22 cellular contexts compared by ENCODE assay signal in genomic region chr3:151226825-151227224, GRCh38. TPM values are rescaled to one million over a fixed set of nuclear protein-coding genes. Genes with fewer than 3 reads are reported as not detected.
DNase-seq lines count a peak whose midpoint lies in the region; ATAC-seq, FAIRE-seq and TF ChIP-seq lines count a peak whose summit lies in the region.
"Had no signal": no experiment of that assay in that cellular context is flagged by ENCODE, and none has a peak within 500 bp of the region (broad histone marks: within the 10 kb centered on the region; RNA-seq: fewer than 3 reads in every experiment).

No MANE protein-coding gene starts in this region.

- H2AFZ ChIP-seq in IMR-90 (replicated peaks; ENCODE audit: low read length, poor library complexity) (no peak overlapping the region), astrocyte (ENCODE audit: low read depth, low read length) (no peak overlapping the region), smooth muscle cell (ENCODE audit: low read depth) (no peak overlapping the region)

- H3K4me2 ChIP-seq in IMR-90 (ENCODE audit: low read depth, low read length) = no peak overlapping the region
- peak overlapping the region; percentile 32 for H3K4me2 ChIP-seq in astrocyte (ENCODE audit: low read length)
- H3K4me2 ChIP-seq in smooth muscle cell = peak overlapping the region; percentile 20

- H3K9ac ChIP-seq in IMR-90 (ENCODE audit: low read depth, low read length) (peak overlapping the region; percentile 20; the same call in 1 of the 2 replicates), astrocyte (ENCODE audit: low read length) (peak overlapping the region; percentile 87), smooth muscle cell (ENCODE audit: low read depth) (no peak overlapping the region)

- H4K20me1 ChIP-seq in IMR-90 (ENCODE audit: insufficient read depth, low read length) = no peaks in the 10 kb centered on the region
- H4K20me1 ChIP-seq in astrocyte (ENCODE audit: insufficient read depth, low read length) = no peaks in the 10 kb centered on the region
- H4K20me1 ChIP-seq in smooth muscle cell (ENCODE audit: low read depth) = no peaks in the 10 kb centered on the region

- H3K4me3 ChIP-seq in IMR-90 (ENCODE audit: insufficient read depth, low read depth, low read length) (no peak overlapping the region), astrocyte (ENCODE audit: insufficient read depth, low read depth, low read length) (no peak overlapping the region), smooth muscle cell (no peak overlapping the region)
- H3K4me3 ChIP-seq: HAP-1, heart left ventricle, ovary, right atrium auricular region had no signal

- 86% methylated on average over 3 of the region's 5 CpGs; no CpG with 5 or more reads in 1 of the 2 experiments for WGBS in IMR-90 (ENCODE audit: extremely low coverage in 2 of 2, insufficient read length in 1 of 2), 2 experiments
- WGBS in smooth muscle cell (ENCODE audit: low lambda C conversion rate) = 84% methylated on average over 5 of the region's 5 CpGs

- TF ChIP-seq CTCF in IMR-90 (conservative IDR thresholded peaks at IDR 0.05; ENCODE audit: low read depth, low read length) (no peak), astrocyte (IDR thresholded peaks at IDR 0.05; ENCODE audit: insufficient read depth, low read depth, low read length) (no peak), smooth muscle cell (IDR thresholded peaks at IDR 0.05; ENCODE audit: borderline replicate concordance, insufficient read depth, poor library complexity, severe bottlenecking) (peak; percentile 1)

- no peak for ATAC-seq in IMR-90 (ENCODE audit: low read depth)

- H3K36me3 ChIP-seq in IMR-90 (ENCODE audit: control insufficient read depth, insufficient read depth, low read length) (no peaks in the 10 kb centered on the region), astrocyte (ENCODE audit: insufficient read depth, low read length) (no peaks in the 10 kb centered on the region), smooth muscle cell (ENCODE audit: low read depth) (no peaks in the 10 kb centered on the region)
- H3K36me3 ChIP-seq: HAP-1, heart left ventricle, ovary, right atrium auricular region had no signal

- dilution Hi-C loops in IMR-90 (cut with HindIII; ENCODE audit: low sequenced_read_pairs, unreplicated experiment) = no loop called here

- no peaks in the 10 kb centered on the region for H3K79me1 ChIP-seq in IMR-90 (ENCODE audit: low read depth in 1 of 2, low read length in 2 of 2)

- peaks cover 5% of the 10 kb centered on the region for H3K36me3 Mint-ChIP-seq in activated naive CD4-positive, alpha-beta T cell treated with anti-CD3 and anti-CD28 coated beads for 36 hours (ENCODE audit: low read depth)
- H3K36me3 Mint-ChIP-seq in astrocyte (ENCODE audit: low read depth, unreplicated experiment) = peaks cover 10% of the 10 kb centered on the region
- H3K36me3 Mint-ChIP-seq: memory B cell had no signal

- peak overlapping the region; percentile 87 for H2BK120ac ChIP-seq in IMR-90 (ENCODE audit: low read depth, low read length)

- no peak overlapping the region for H3K56ac ChIP-seq in IMR-90 (ENCODE audit: extremely low read depth, insufficient read depth, low read length)

- POLR2A ChIA-PET in IMR-90 (lab: Charles Lee; ENCODE audit: unreplicated experiment) = interaction anchor here (0.6 kb wide), 1 partner anchor 464 kb away, joined by 9 read pairs; the partner anchor contains the start of gene SIAH2

- H3K23ac ChIP-seq in IMR-90 (ENCODE audit: low read depth, low read length) = no peak overlapping the region

- no TSS peak for BruUV-seq in IMR-90 (replicated peaks; lab: Mats Ljungman, UMichigan)

- H2AK9ac ChIP-seq in IMR-90 (replicated peaks; ENCODE audit: low read depth, low read length, poor library complexity) = no peak overlapping the region

- peaks cover 8% of the 10 kb centered on the region for H3K9me3 Mint-ChIP-seq in activated naive CD4-positive, alpha-beta T cell treated with anti-CD3 and anti-CD28 coated beads for 36 hours
- peaks cover 6% of the 10 kb centered on the region for H3K9me3 Mint-ChIP-seq in astrocyte (ENCODE audit: unreplicated experiment)

- FAIRE-seq in astrocyte (lab: Jason Lieb, UNC) = no peak
- FAIRE-seq: endothelial cell of umbilical vein had no signal

- H3K18ac ChIP-seq in IMR-90 (ENCODE audit: low read depth, low read length) = peak overlapping the region; percentile 63

- H4K91ac ChIP-seq in IMR-90 (ENCODE audit: insufficient read depth, low read depth, low read length) = peak overlapping the region; percentile 81

- no peak for TF ChIP-seq RAD21 in IMR-90 (IDR thresholded peaks at IDR 0.05; ENCODE audit: low read length)

- peak overlapping the region; percentile 78; the same call in 1 of the 2 replicates for H3K4ac ChIP-seq in IMR-90 (ENCODE audit: low read depth, low read length)

- peaks cover 7% of the 10 kb centered on the region; the same call in 1 of the 2 replicates for H3K9me1 ChIP-seq in IMR-90 (ENCODE audit: insufficient read depth, low read length)

- peak overlapping the region; percentile 84 for H2AK5ac ChIP-seq in IMR-90 (ENCODE audit: low read depth, low read length)

- no peak for DNase-seq in activated naive CD4-positive, alpha-beta T cell treated with anti-CD3 and anti-CD28 coated beads for 36 hours
- DNase-seq in activated naive CD4-positive, alpha-beta T cell treated with Interleukin-2 at 50 U/mL for 16 hours = no peak
- DNase-seq in IMR-90 = no peak
- no peak for DNase-seq in astrocyte (ENCODE audit: low read depth)
- DNase-seq in smooth muscle cell (lab: John Stamatoyannopoulos, UW; ENCODE audit: unreplicated experiment) = no peak
- no peak for DNase-seq in globus pallidus (ENCODE audit: low spot score)
- no peak for DNase-seq in OCI-M1 (lab: John Stamatoyannopoulos, UW)
- no peak for DNase-seq in NCI-H345 (lab: John Stamatoyannopoulos, UW)
- DNase-seq: dorsolateral prefrontal cortex, GF-D8, heart left ventricle, left cardiac atrium, naive B cell, NCI-H510A treated with DMSO at 0.1 percent for 48 hours, ovary had no signal

- peak overlapping the region; percentile 47; the same call in 1 of the 2 replicates for H4K5ac ChIP-seq in IMR-90 (ENCODE audit: low read depth, low read length)

- no peaks in the 10 kb centered on the region for H3K27me3 ChIP-seq in IMR-90 (ENCODE audit: control insufficient read depth, insufficient read depth, low read length)
- no peaks in the 10 kb centered on the region for H3K27me3 ChIP-seq in astrocyte (ENCODE audit: insufficient read depth, low read length)
- no peaks in the 10 kb centered on the region for H3K27me3 ChIP-seq in smooth muscle cell (ENCODE audit: low read depth)
- H3K27me3 ChIP-seq: dorsolateral prefrontal cortex, heart left ventricle, ovary, right atrium auricular region had no signal

- TF ChIP-seq POLR2A in IMR-90 (IDR thresholded peaks at IDR 0.05; ENCODE audit: low read depth, low read length) = no peak

- H3F3A ChIP-seq in smooth muscle cell (ENCODE audit: low read depth) = peaks cover 5% of the 10 kb centered on the region

- H2BK20ac ChIP-seq in IMR-90 (ENCODE audit: low read depth, low read length) = peak overlapping the region; percentile 73

- H3K27ac ChIP-seq in IMR-90 (ENCODE audit: insufficient read depth, low read length) (no peak overlapping the region), astrocyte (ENCODE audit: low read depth, low read length) (peak overlapping the region; percentile 96), smooth muscle cell (ENCODE audit: low read depth) (peak overlapping the region; percentile 15)
- H3K27ac ChIP-seq: HL-60, ovary, right atrium auricular region had no signal

- peak overlapping the region; percentile 74; the same call in 1 of the 2 replicates for H3K14ac ChIP-seq in IMR-90 (replicated peaks; ENCODE audit: low read depth, low read length)

- no peaks in the 10 kb centered on the region for H3K27me3 Mint-ChIP-seq in activated naive CD4-positive, alpha-beta T cell treated with anti-CD3 and anti-CD28 coated beads for 36 hours (ENCODE audit: low read depth)
- no peaks in the 10 kb centered on the region for H3K27me3 Mint-ChIP-seq in astrocyte (ENCODE audit: low read depth, unreplicated experiment)
- H3K27me3 Mint-ChIP-seq: memory B cell, naive B cell had no signal

- no peaks in the 10 kb centered on the region for H3K79me2 ChIP-seq in astrocyte (ENCODE audit: insufficient read depth, low read length)
- no peaks in the 10 kb centered on the region for H3K79me2 ChIP-seq in smooth muscle cell (ENCODE audit: low read depth)

- peak overlapping the region; percentile 73 for H3K27ac Mint-ChIP-seq in activated naive CD4-positive, alpha-beta T cell treated with anti-CD3 and anti-CD28 coated beads for 36 hours
- H3K27ac Mint-ChIP-seq in astrocyte (ENCODE audit: unreplicated experiment) = peak overlapping the region; percentile 96

- H3K9me3 ChIP-seq in IMR-90 (ENCODE audit: control insufficient read depth, insufficient read depth, low read length) = peaks cover under 1% of the 10 kb centered on the region; the same call in 1 of the 2 replicates
- no peaks in the 10 kb centered on the region for H3K9me3 ChIP-seq in astrocyte (ENCODE audit: insufficient read depth, low read depth, low read length)
- H3K9me3 ChIP-seq in smooth muscle cell (replicated peaks; ENCODE audit: low read depth) = no peaks in the 10 kb centered on the region
- H3K9me3 ChIP-seq: HAP-1, heart left ventricle, ovary, right atrium auricular region had no signal

- H4K8ac ChIP-seq in IMR-90 (ENCODE audit: low read depth in 2 of 2, low read length in 2 of 2) = peak overlapping the region; percentile 54 to 55; a peak in 3 of 4 replicates

- CTCF ChIA-PET in activated naive CD4-positive, alpha-beta T cell treated with anti-CD3 and anti-CD28 coated beads for 36 hours (lab: Charles Lee) = interaction anchor here (0.6 to 8.4 kb wide), 21 partner anchors 9 to 675 kb away, joined by 3 to 248 read pairs (median 10); partner anchors contain the start of gene P2RY14
- CTCF ChIA-PET in IMR-90 (lab: Yijun Ruan, JAX) = interaction anchor here (0.6 to 3.5 kb wide), 7 partner anchors 9 to 611 kb away, joined by 3 to 32 read pairs (median 6); partner anchors contain the start of gene P2RY14

- in situ Hi-C loops in IMR-90 (cut with MboI; ENCODE audit: low sequenced_read_pairs) = loop anchor here (5.0 to 10.0 kb wide), 3 partner anchors 50 to 208 kb away; partner anchors contain the start of gene P2RY14

- H3K4me1 ChIP-seq in IMR-90 (ENCODE audit: control insufficient read depth, insufficient read depth, low read length) = peaks cover 21% of the 10 kb centered on the region
- H3K4me1 ChIP-seq in astrocyte (ENCODE audit: insufficient read depth, low read length) = peaks cover 35% of the 10 kb centered on the region
- H3K4me1 ChIP-seq in smooth muscle cell (ENCODE audit: low read depth) = peaks cover 11% of the 10 kb centered on the region
- H3K4me1 ChIP-seq: HAP-1 had no signal

- peaks cover 62% of the 10 kb centered on the region for H3K4me1 Mint-ChIP-seq in activated naive CD4-positive, alpha-beta T cell treated with anti-CD3 and anti-CD28 coated beads for 36 hours (ENCODE audit: low read depth)
- H3K4me1 Mint-ChIP-seq in astrocyte (ENCODE audit: low read depth, unreplicated experiment) = peaks cover 51% of the 10 kb centered on the region

- H2BK15ac ChIP-seq in IMR-90 (ENCODE audit: low read depth, low read length) = peak overlapping the region; percentile 43; the same call in 2 of the 3 replicates

- intact Hi-C loops in activated naive CD4-positive, alpha-beta T cell treated with anti-CD3 and anti-CD28 coated beads for 36 hours (cut with micrococcal nuclease) = loop anchor here (1.0 to 10.0 kb wide), 8 partner anchors 16 to 690 kb away; partner anchors contain the start of gene MED12L
- intact Hi-C loops in IMR-90 (cut with micrococcal nuclease) = loop anchor here (1.0 to 5.0 kb wide), 5 partner anchors 56 to 690 kb away; no protein-coding TSS in a partner anchor

- H3K4me3 Mint-ChIP-seq in activated naive CD4-positive, alpha-beta T cell treated with anti-CD3 and anti-CD28 coated beads for 36 hours = no peak overlapping the region
- no peak overlapping the region for H3K4me3 Mint-ChIP-seq in astrocyte (ENCODE audit: unreplicated experiment)
- H3K4me3 Mint-ChIP-seq: memory B cell, naive B cell had no signal

- H2BK5ac ChIP-seq in IMR-90 (ENCODE audit: low read depth, low read length, poor library complexity, severe bottlenecking) = peak overlapping the region; percentile 2

RNA-seq across cellular contexts. Expression of gene GPR171, which starts 23.8 kb away (rescaled TPM):
- total RNA-seq in activated naive CD4-positive, alpha-beta T cell treated with anti-CD3 and anti-CD28 coated beads for 36 hours = 10 to 100 TPM; 42.8 to 46.9 TPM
- total RNA-seq in IMR-90 (2012; rRNA removed) (not detected in 2 replicates), astrocyte (not detected in 2 replicates), smooth muscle cell (4.2 TPM in 1 of 2 replicates, not detected in the other)
- polyA plus RNA-seq in IMR-90 (2012; rRNA removed) (not detected in 2 replicates), smooth muscle cell (0.65 TPM in 1 of 2 replicates, not detected in the other)
- polyA plus RNA-seq in IMR-90 (2012; cell fraction: cytosol; rRNA removed) = not detected in 2 replicates
- polyA plus RNA-seq in IMR-90 (2012; cell fraction: nucleus; rRNA removed; ENCODE audit: low replicate concordance) = not detected in 2 replicates
- total RNA-seq: endothelial cell of umbilical vein, HepG2, SK-MEL-5 had no signal
- polyA plus RNA-seq: endothelial cell of umbilical vein, HepG2 had no signal

RNA-seq across cellular contexts. Expression of gene P2RY14, which starts 51.5 kb away (rescaled TPM):
- under 1 TPM; 0.12 to 0.69 TPM for total RNA-seq in activated naive CD4-positive, alpha-beta T cell treated with anti-CD3 and anti-CD28 coated beads for 36 hours
- total RNA-seq in IMR-90 (2012; rRNA removed) = not detected in 2 replicates
- polyA plus RNA-seq in IMR-90 (2012; rRNA removed) = not detected in 2 replicates
- not detected in 2 replicates for polyA plus RNA-seq in IMR-90 (2012; cell fraction: cytosol; rRNA removed)
- polyA plus RNA-seq in IMR-90 (2012; cell fraction: nucleus; rRNA removed; ENCODE audit: low replicate concordance) = not detected in 2 replicates
- total RNA-seq in astrocyte = 0.11 TPM in 1 of 2 replicates, not detected in the other
- total RNA-seq in smooth muscle cell = not detected in 2 replicates
- not detected in 2 replicates for polyA plus RNA-seq in smooth muscle cell
- total RNA-seq: endothelial cell of umbilical vein, HepG2, SK-MEL-5 had no signal
- polyA plus RNA-seq: endothelial cell of umbilical vein, HepG2 had no signal
